Comparison of ENCODE assay signal across 1 cellular context in the genomic region with DNA sequence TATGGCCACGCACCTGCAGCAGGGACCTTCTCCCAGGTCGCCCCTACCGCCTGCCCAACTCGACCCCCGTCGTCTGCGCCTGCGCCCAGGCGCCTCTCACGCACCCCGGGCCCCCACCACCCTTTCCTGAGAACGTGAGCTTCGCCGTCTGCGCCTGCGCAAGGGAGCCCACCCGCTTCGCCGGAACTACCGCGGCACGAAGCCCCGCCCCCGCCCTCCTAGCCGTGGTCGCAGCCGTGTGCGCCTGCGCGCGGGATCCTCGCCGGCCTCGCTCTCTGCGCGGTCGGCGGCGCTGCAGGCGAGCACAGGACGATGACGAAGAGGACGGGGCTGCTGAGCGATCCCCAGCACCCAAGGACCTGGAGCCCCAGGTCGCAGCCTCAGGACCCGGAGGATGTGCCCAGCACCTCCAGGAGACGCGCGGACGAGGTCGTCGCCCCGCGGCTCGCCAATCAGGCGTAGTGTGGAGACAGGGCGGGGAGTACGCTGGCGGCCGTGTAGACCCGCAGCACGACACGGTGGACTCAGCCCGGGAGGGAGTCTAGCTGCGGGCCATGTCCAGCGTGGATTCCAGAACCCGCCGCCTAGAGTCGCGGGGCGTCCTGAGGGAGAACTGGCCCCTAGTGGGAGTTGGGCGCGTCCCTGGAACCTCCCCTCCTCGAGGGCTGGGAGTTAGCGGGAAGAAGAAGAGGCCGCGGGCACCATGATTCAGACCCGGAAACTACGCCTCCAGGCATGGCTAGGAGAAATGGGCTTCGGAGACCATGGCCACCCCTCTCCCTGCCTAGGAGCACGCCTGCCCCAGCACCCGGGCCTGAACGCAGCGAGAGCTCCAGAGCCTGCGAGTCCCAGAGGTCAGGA.
TF ChIP-seq lines count a peak whose summit lies in the region.

No MANE protein-coding gene starts in this region.

TF ChIP-seq in HEK293, 187 proteins besides CTCF, POLR2A, EP300 and RAD21 (continued from another document):
- no peak for TF ChIP-seq PRDM10 (tag by site-specific recombination; IDR thresholded peaks at IDR 0.05)
- TF ChIP-seq ZNF48 (tag by site-specific recombination; IDR thresholded peaks at IDR 0.05) = no peak
- no peak for TF ChIP-seq ZNF341 (tag by site-specific recombination; IDR thresholded peaks at IDR 0.05; ENCODE audit: low read depth)
- TF ChIP-seq OSR2 (tag by site-specific recombination; IDR thresholded peaks at IDR 0.05) = no peak
- TF ChIP-seq ZNF501 (tag by site-specific recombination; IDR thresholded peaks at IDR 0.05) = no peak
- no peak for TF ChIP-seq ZNF600 (tag by site-specific recombination; IDR thresholded peaks at IDR 0.05)
TF ChIP-seq in HEK293: peak in this region for 0.
